ENCODE assay signal across 9 cellular contexts in the genomic region with DNA sequence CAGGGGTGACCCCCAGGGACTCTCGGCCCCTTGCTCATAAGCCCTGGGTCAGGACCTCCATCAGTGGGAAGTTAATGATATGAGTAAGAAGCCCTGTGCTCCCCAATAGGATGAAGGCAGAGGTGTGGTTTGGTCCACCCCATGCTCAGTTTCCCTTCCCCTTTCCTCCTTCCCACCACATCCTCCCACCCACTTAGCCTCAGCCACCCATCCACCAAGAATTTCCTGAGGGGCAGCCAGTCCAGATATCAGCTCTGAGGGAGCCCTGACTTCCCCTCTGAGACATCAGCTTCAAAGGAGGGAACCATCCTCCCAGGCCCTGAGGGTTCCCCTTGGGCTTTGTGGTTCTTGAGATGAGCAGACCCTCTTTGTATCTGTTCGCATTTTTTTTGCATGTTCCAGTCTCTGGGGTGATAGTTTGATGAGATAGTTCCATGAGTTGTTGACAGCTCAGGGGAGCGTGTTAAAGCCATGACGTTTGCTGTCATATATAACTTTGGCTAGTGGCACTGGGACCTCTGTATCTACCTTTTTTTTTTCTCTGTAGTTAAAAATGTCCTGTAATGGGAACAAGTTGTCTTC.
DNase-seq lines count a peak whose midpoint lies in the region; ATAC-seq and TF ChIP-seq lines count a peak whose summit lies in the region.
"Had no signal": no experiment of that assay in that cellular context is flagged by ENCODE, and none has a peak within 500 bp of the region (broad histone marks: within the 10 kb centered on the region; RNA-seq: fewer than 3 reads in every experiment).

No MANE protein-coding gene starts in this region.

- 82% methylated on average over 4 of the region's 4 CpGs for WGBS in aorta, 2 donors

- H3K36me3 Mint-ChIP-seq in activated naive CD8-positive, alpha-beta T cell, result peaks cover 10% of the 10 kb centered on the region

- H3K4me3 ChIP-seq in aorta (ENCODE audit: low read length in 2 of 2), result no peak overlapping the region
- no peak overlapping the region for H3K4me3 ChIP-seq in SJCRH30
- no peak overlapping the region for H3K4me3 ChIP-seq in foreskin fibroblast (ENCODE audit: low read depth in 1 of 2, low read length in 2 of 2)
- H3K4me3 ChIP-seq: pancreas had no signal

- H3K4me3 Mint-ChIP-seq in activated naive CD8-positive, alpha-beta T cell, result peak overlapping the region; percentile 2

- CTCF ChIA-PET in HEK293T (lab: Yijun Ruan, JAX), result no interaction called here

- DNase-seq in aorta (peak; percentile 44 to 48), SJCRH30 (no peak), foreskin fibroblast (no peak), HEK293T (ENCODE audit: extremely low spot score) (no peak)
- DNase-seq: pancreas had no signal

- H3K9me3 ChIP-seq in aorta (ENCODE audit: control insufficient read depth, low read length), result no peaks in the 10 kb centered on the region
- H3K9me3 ChIP-seq in SJCRH30 (replicated peaks), result no peaks in the 10 kb centered on the region
- H3K9me3 ChIP-seq: pancreas had no signal

- H3K27ac ChIP-seq in aorta (ENCODE audit: low read depth in 1 of 2, low read length in 2 of 2) (no peak overlapping the region), SJCRH30 (no peak overlapping the region)
- H3K27ac ChIP-seq: pancreas had no signal

- peak overlapping the region; percentile 83 for H3K27ac Mint-ChIP-seq in activated naive CD8-positive, alpha-beta T cell

- TF ChIP-seq CTCF in foreskin fibroblast (IDR thresholded peaks at IDR 0.05; ENCODE audit: low read depth, low read length), result no peak

- no peaks in the 10 kb centered on the region for H3K4me1 ChIP-seq in aorta (ENCODE audit: control insufficient read depth in 1 of 2, insufficient read depth in 2 of 2, low read length in 2 of 2)
- no peaks in the 10 kb centered on the region for H3K4me1 ChIP-seq in SJCRH30
- H3K4me1 ChIP-seq: pancreas had no signal

- H3K4me1 Mint-ChIP-seq in activated naive CD8-positive, alpha-beta T cell (ENCODE audit: low read depth), result peaks cover 64% of the 10 kb centered on the region

- H3K27me3 ChIP-seq in aorta (ENCODE audit: control insufficient read depth in 1 of 2, insufficient read depth in 2 of 2, low read length in 1 of 2) (no peaks in the 10 kb centered on the region), SJCRH30 (no peaks in the 10 kb centered on the region)
- H3K27me3 ChIP-seq: pancreas had no signal

- ATAC-seq in GM18499 (IDR thresholded peaks at IDR 0.05; ENCODE audit: insufficient read depth, unreplicated experiment) (peak; percentile 68), GM21390 (IDR thresholded peaks at IDR 0.05; ENCODE audit: unreplicated experiment) (peak; percentile 75), HG03571 (IDR thresholded peaks at IDR 0.05; ENCODE audit: unreplicated experiment) (peak; percentile 81), aorta (ENCODE audit: low FRiP score) (no peak)

- no peaks in the 10 kb centered on the region for H3K9me3 Mint-ChIP-seq in activated naive CD8-positive, alpha-beta T cell (ENCODE audit: low read depth)

- intact Hi-C loops in aorta (cut with DNase I), result no loop called here

- POLR2A ChIA-PET in HEK293T (lab: Yijun Ruan, JAX), result no interaction called here

- H3K36me3 ChIP-seq in aorta (ENCODE audit: control insufficient read depth in 1 of 2, insufficient read depth in 2 of 2, low read length in 1 of 2) (peaks cover 3 to 4% of the 10 kb centered on the region in 2 donors), SJCRH30 (no peaks in the 10 kb centered on the region)
- H3K36me3 ChIP-seq: pancreas had no signal

- no peaks in the 10 kb centered on the region for H3K27me3 Mint-ChIP-seq in activated naive CD8-positive, alpha-beta T cell

TF ChIP-seq in HEK293T, 16 proteins besides CTCF, POLR2A, EP300 and RAD21:
- no peak for TF ChIP-seq TARDBP (IDR thresholded peaks at IDR 0.05)
- TF ChIP-seq CTBP1 (IDR thresholded peaks at IDR 0.05; ENCODE audit: borderline replicate concordance), result no peak
- no peak for TF ChIP-seq FOXA1 (IDR thresholded peaks at IDR 0.05)
- TF ChIP-seq ARNT (IDR thresholded peaks at IDR 0.05), result no peak
- no peak for TF ChIP-seq HDGF (IDR thresholded peaks at IDR 0.05; ENCODE audit: borderline replicate concordance)
- no peak for TF ChIP-seq ELF4 (IDR thresholded peaks at IDR 0.05)
- TF ChIP-seq BHLHE40 (IDR thresholded peaks at IDR 0.05; ENCODE audit: borderline replicate concordance), result no peak
- TF ChIP-seq, protein P1, sequence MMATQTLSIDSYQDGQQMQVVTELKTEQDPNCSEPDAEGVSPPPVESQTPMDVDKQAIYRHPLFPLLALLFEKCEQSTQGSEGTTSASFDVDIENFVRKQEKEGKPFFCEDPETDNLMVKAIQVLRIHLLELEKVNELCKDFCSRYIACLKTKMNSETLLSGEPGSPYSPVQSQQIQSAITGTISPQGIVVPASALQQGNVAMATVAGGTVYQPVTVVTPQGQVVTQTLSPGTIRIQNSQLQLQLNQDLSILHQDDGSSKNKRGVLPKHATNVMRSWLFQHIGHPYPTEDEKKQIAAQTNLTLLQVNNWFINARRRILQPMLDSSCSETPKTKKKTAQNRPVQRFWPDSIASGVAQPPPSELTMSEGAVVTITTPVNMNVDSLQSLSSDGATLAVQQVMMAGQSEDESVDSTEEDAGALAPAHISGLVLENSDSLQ (IDR thresholded peaks at IDR 0.05), result no peak
- TF ChIP-seq FOXM1 (IDR thresholded peaks at IDR 0.05; ENCODE audit: borderline replicate concordance), result no peak
- no peak for TF ChIP-seq L3MBTL2 (conservative IDR thresholded peaks at IDR 0.05)
- no peak for TF ChIP-seq ZNF384 (IDR thresholded peaks at IDR 0.05)
- no peak for TF ChIP-seq SP1 (IDR thresholded peaks at IDR 0.05)
- no peak for TF ChIP-seq LEF1 (IDR thresholded peaks at IDR 0.05; ENCODE audit: borderline replicate concordance)
- no peak for TF ChIP-seq FOXK2 (IDR thresholded peaks at IDR 0.05)
- TF ChIP-seq NFRKB (IDR thresholded peaks at IDR 0.05), result no peak
TF ChIP-seq in HEK293T: peak in this region for 0.

Comparison
In these comparisons a context has a peak if more than half of its experiments do, and no peak if none do; other contexts are left out.
1. DNase-seq: peak in aorta (2 of 2); none in SJCRH30 (0 of 2), foreskin fibroblast (0 of 2) and HEK293T (single experiment).